ENCODE assay signal across 15 cellular contexts in the genomic region with DNA sequence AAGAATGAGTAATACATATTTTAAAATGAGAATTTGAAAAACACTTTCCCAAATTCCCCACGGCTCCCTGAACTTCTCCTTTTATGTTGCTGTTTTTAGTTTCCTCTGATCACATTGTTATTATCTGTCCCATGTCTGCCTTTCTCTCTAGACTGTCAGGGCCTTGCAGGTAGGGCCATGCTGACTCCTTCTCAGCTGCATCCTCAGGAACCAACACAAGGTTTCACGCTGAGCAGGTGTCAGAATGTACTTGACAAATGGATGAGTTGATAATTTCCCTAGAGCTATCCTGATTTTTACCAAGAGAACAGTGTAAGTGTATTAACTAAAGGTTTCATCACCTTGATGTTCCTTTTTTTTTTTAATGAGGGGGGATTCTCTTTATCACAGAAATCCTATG.
A peak's percentile ranks its signal among the peaks of the same experiment; 100 is the strongest.
DNase-seq lines count a peak whose midpoint lies in the region; ATAC-seq and TF ChIP-seq lines count a peak whose summit lies in the region.
"Had no signal": no experiment of that assay in that cellular context is flagged by ENCODE, and none has a peak within 500 bp of the region (broad histone marks: within the 10 kb centered on the region; RNA-seq: fewer than 3 reads in every experiment).

No MANE protein-coding gene starts in this region.

- H3K4me1 ChIP-seq in GM23338 (ENCODE audit: insufficient read depth) (peaks cover 29% of the 10 kb centered on the region), skeletal muscle satellite cell (ENCODE audit: control insufficient read depth, insufficient read depth, low read length) (peaks cover 20% of the 10 kb centered on the region)

- H3K4me3 Mint-ChIP-seq in activated CD8-positive, alpha-beta memory T cell treated with anti-CD3 and anti-CD28 coated beads, Interleukin-2, amount 10 ng/mL, durations not matched to agents 7 days and 5 days, result no peak overlapping the region
- H3K4me3 Mint-ChIP-seq in GM23338 (peak overlapping the region; percentile 5; the same call in 1 of the 3 replicates), nephron progenitor cell (no peak overlapping the region)
- H3K4me3 Mint-ChIP-seq in activated naive CD8-positive, alpha-beta T cell treated with anti-CD3 and anti-CD28 coated beads, Interleukin-2, amount 10 ng/mL, durations not matched to agents 7 days and 5 days, result no peak overlapping the region

- H3K9me2 ChIP-seq in GM23338 (ENCODE audit: insufficient read depth), result no peaks in the 10 kb centered on the region

- H3K9me3 Mint-ChIP-seq in activated CD8-positive, alpha-beta memory T cell treated with anti-CD3 and anti-CD28 coated beads, Interleukin-2, amount 10 ng/mL, durations not matched to agents 7 days and 5 days (ENCODE audit: low read depth), result no peaks in the 10 kb centered on the region
- H3K9me3 Mint-ChIP-seq in GM23338 (no peaks in the 10 kb centered on the region; the same call in 2 of the 3 replicates), nephron progenitor cell (no peaks in the 10 kb centered on the region)
- H3K9me3 Mint-ChIP-seq in activated naive CD8-positive, alpha-beta T cell treated with anti-CD3 and anti-CD28 coated beads, Interleukin-2, amount 10 ng/mL, durations not matched to agents 7 days and 5 days, result no peaks in the 10 kb centered on the region

- no peaks in the 10 kb centered on the region for H4K20me1 ChIP-seq in GM23338 (replicated peaks; ENCODE audit: insufficient read depth)

- no peaks in the 10 kb centered on the region for H3K9me3 ChIP-seq in skeletal muscle satellite cell (replicated peaks; ENCODE audit: low read length)
- H3K9me3 ChIP-seq: SJCRH30 had no signal

- H3K27ac ChIP-seq in GM23338 (ENCODE audit: low read depth), result no peak overlapping the region
- H3K27ac ChIP-seq: foreskin keratinocyte, SJCRH30 had no signal

- H3K4me1 Mint-ChIP-seq in activated CD8-positive, alpha-beta memory T cell treated with anti-CD3 and anti-CD28 coated beads, Interleukin-2, amount 10 ng/mL, durations not matched to agents 7 days and 5 days, result peaks cover 32% of the 10 kb centered on the region
- H3K4me1 Mint-ChIP-seq in GM23338 (peaks cover 41% of the 10 kb centered on the region), nephron progenitor cell (peaks cover 43% of the 10 kb centered on the region)
- peaks cover 24% of the 10 kb centered on the region for H3K4me1 Mint-ChIP-seq in activated naive CD8-positive, alpha-beta T cell treated with anti-CD3 and anti-CD28 coated beads, Interleukin-2, amount 10 ng/mL, durations not matched to agents 7 days and 5 days

- H3K4me2 ChIP-seq in GM23338 (peak overlapping the region; percentile 30; the same call in 1 of the 2 replicates), skeletal muscle satellite cell (ENCODE audit: low read length) (peak overlapping the region; percentile 30)

- ATAC-seq in activated CD8-positive, alpha-beta memory T cell treated with anti-CD3 and anti-CD28 coated beads, Interleukin-2, amount 10 ng/mL, durations not matched to agents 7 days and 5 days, result no peak
- ATAC-seq in GM23338, result no peak
- no peak for ATAC-seq in activated naive CD8-positive, alpha-beta T cell treated with anti-CD3 and anti-CD28 coated beads, Interleukin-2, amount 10 ng/mL, durations not matched to agents 7 days and 5 days (ENCODE audit: low read depth)
- no peak for ATAC-seq in GM21825 (IDR thresholded peaks at IDR 0.05; ENCODE audit: unreplicated experiment)
- ATAC-seq: foreskin keratinocyte had no signal

- peaks cover 2% of the 10 kb centered on the region for H3K36me3 Mint-ChIP-seq in activated CD8-positive, alpha-beta memory T cell treated with anti-CD3 and anti-CD28 coated beads, Interleukin-2, amount 10 ng/mL, durations not matched to agents 7 days and 5 days
- no peaks in the 10 kb centered on the region for H3K36me3 Mint-ChIP-seq in GM23338 (ENCODE audit: low read depth)
- peaks cover 6% of the 10 kb centered on the region for H3K36me3 Mint-ChIP-seq in activated naive CD8-positive, alpha-beta T cell treated with anti-CD3 and anti-CD28 coated beads, Interleukin-2, amount 10 ng/mL, durations not matched to agents 7 days and 5 days
- H3K36me3 Mint-ChIP-seq in nephron progenitor cell (ENCODE audit: low read depth), result no peaks in the 10 kb centered on the region

- POLR2A ChIA-PET in activated naive CD8-positive, alpha-beta T cell treated with anti-CD3 and anti-CD28 coated beads, Interleukin-2, amount 10 ng/mL, durations not matched to agents 7 days and 5 days (lab: Charles Lee), result no interaction called here

- H3K79me2 ChIP-seq in GM23338 (replicated peaks; ENCODE audit: insufficient read depth), result no peaks in the 10 kb centered on the region

- H3F3A ChIP-seq in GM23338 (replicated peaks; ENCODE audit: low read depth), result no peaks in the 10 kb centered on the region

- no peak for DNase-seq in activated CD8-positive, alpha-beta memory T cell treated with anti-CD3 and anti-CD28 coated beads, Interleukin-2, amount 10 ng/mL, durations not matched to agents 7 days and 5 days
- DNase-seq in activated CD8-positive, alpha-beta memory T cell treated with anti-CD3 and anti-CD28 coated beads for 24 hours, result no peak
- peak; percentile 22 for DNase-seq in GM23338 (ENCODE audit: low spot score)
- no peak for DNase-seq in activated naive CD8-positive, alpha-beta T cell treated with anti-CD3 and anti-CD28 coated beads, Interleukin-2, amount 10 ng/mL, durations not matched to agents 7 days and 5 days
- DNase-seq in occipital lobe (lab: John Stamatoyannopoulos, UW), result no peak
- DNase-seq in nephron progenitor cell, result no peak
- DNase-seq: activated CD4-positive, alpha-beta T cell treated with anti-CD3 and anti-CD28 coated beads, Interleukin-2, amount 50 U/mL, for 4 hours; activated effector memory CD4-positive, alpha-beta T cell treated with anti-CD3 and anti-CD28 coated beads, Interleukin-2, amount 50 U/mL, for 16 hours; DMS 273 treated with DMSO at 0.1 percent for 48 hours; foreskin keratinocyte; NCI-H2029 treated with DMSO at 0.1 percent for 48 hours; SJCRH30; stimulated activated naive CD4-positive, alpha-beta T cell had no signal

- H3K36me3 ChIP-seq in GM23338 (ENCODE audit: insufficient read depth) (no peaks in the 10 kb centered on the region), skeletal muscle satellite cell (ENCODE audit: insufficient read depth, low read length) (peaks cover 12% of the 10 kb centered on the region)
- H3K36me3 ChIP-seq: SJCRH30 had no signal

- TF ChIP-seq CTCF in GM23338 (conservative IDR thresholded peaks at IDR 0.05; ENCODE audit: low read depth in 2 of 2) (no peak), nephron progenitor cell (IDR thresholded peaks at IDR 0.05) (no peak)

- no peaks in the 10 kb centered on the region for H3K27me3 Mint-ChIP-seq in activated CD8-positive, alpha-beta memory T cell treated with anti-CD3 and anti-CD28 coated beads, Interleukin-2, amount 10 ng/mL, durations not matched to agents 7 days and 5 days
- H3K27me3 Mint-ChIP-seq in GM23338 (ENCODE audit: insufficient read depth, low read depth, poor library complexity) (no peaks in the 10 kb centered on the region), nephron progenitor cell (ENCODE audit: low read depth, poor library complexity) (peaks cover 5% of the 10 kb centered on the region)
- no peaks in the 10 kb centered on the region for H3K27me3 Mint-ChIP-seq in activated naive CD8-positive, alpha-beta T cell treated with anti-CD3 and anti-CD28 coated beads, Interleukin-2, amount 10 ng/mL, durations not matched to agents 7 days and 5 days

- H3K27me3 ChIP-seq in GM23338 (ENCODE audit: insufficient read depth) (no peaks in the 10 kb centered on the region), skeletal muscle satellite cell (ENCODE audit: control insufficient read depth, insufficient read depth, low read length) (no peaks in the 10 kb centered on the region)
- H3K27me3 ChIP-seq: foreskin keratinocyte, SJCRH30 had no signal

- no peak overlapping the region for H3K9ac ChIP-seq in skeletal muscle satellite cell (ENCODE audit: low read depth, low read length)

- H3K27ac Mint-ChIP-seq in activated CD8-positive, alpha-beta memory T cell treated with anti-CD3 and anti-CD28 coated beads, Interleukin-2, amount 10 ng/mL, durations not matched to agents 7 days and 5 days, result peak overlapping the region; percentile 27
- H3K27ac Mint-ChIP-seq in GM23338, result no peak overlapping the region
- peak overlapping the region; percentile 1 for H3K27ac Mint-ChIP-seq in activated naive CD8-positive, alpha-beta T cell treated with anti-CD3 and anti-CD28 coated beads, Interleukin-2, amount 10 ng/mL, durations not matched to agents 7 days and 5 days
- no peak overlapping the region for H3K27ac Mint-ChIP-seq in nephron progenitor cell

- CTCF ChIA-PET in activated CD8-positive, alpha-beta memory T cell treated with anti-CD3 and anti-CD28 coated beads, Interleukin-2, amount 10 ng/mL, durations not matched to agents 7 days and 5 days (lab: Charles Lee), result interaction anchor here (0.8 to 5.9 kb wide), 4 partner anchors 11 to 139 kb away, joined by 3 to 50 read pairs (median 4); no protein-coding TSS in a partner anchor

- H2AFZ ChIP-seq in GM23338, result no peak overlapping the region

- H3K4me3 ChIP-seq in GM23338 (no peak overlapping the region), skeletal muscle satellite cell (ENCODE audit: low read length) (no peak overlapping the region)
- H3K4me3 ChIP-seq: SJCRH30 had no signal

TF ChIP-seq in GM23338, 12 proteins besides CTCF, POLR2A, EP300 and RAD21 (continues in another document):
- TF ChIP-seq ZNF331 (CRISPR knock-in tag; IDR thresholded peaks at IDR 0.05; ENCODE audit: low read depth) (no peak), EZH2 (IDR thresholded peaks at IDR 0.05; ENCODE audit: low read depth, unreplicated experiment) (no peak)

Comparison
In these comparisons a context has a peak if more than half of its experiments do, and no peak if none do; other contexts are left out.
1. H3K27ac Mint-ChIP-seq: peak in activated CD8-positive, alpha-beta memory T cell treated with anti-CD3 and anti-CD28 coated beads, Interleukin-2, amount 10 ng/mL, durations not matched to agents 7 days and 5 days (single experiment) and activated naive CD8-positive, alpha-beta T cell treated with anti-CD3 and anti-CD28 coated beads, Interleukin-2, amount 10 ng/mL, durations not matched to agents 7 days and 5 days (single experiment); none in GM23338 (single experiment) and nephron progenitor cell (single experiment).